ENCODE assay signal across 12 cellular contexts in the genomic region with DNA sequence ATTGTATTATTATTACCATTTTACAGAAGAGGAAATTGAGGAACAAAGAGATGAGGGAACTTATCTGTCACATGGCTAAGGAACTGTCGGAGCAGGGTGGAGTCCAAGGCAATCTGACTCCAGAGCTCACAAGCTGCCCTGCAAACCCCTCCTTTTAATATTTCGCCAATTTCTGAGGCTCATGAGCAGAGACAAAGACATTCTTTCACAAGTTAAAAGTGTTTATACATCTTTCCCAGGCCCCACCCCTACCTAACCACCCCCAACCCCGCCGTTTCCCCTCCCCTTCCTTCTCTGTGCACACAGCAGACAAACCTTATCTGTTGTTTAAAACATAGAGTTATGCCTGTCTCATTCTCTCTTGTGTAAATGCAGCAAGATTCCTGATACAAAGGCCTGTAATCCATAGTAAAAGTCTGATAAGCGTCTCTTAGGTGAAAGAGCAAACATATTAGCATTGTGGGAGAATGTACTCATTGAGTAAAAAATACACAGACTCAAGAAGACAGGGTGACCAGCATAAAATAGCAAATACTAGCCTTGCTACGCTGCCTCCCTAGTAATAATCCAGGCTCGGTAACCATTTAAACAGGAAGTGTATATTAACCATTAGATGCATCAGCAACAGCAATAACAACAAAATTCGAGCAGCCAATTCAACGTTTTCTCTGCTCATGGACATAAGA. TPM values are rescaled to one million over a fixed set of nuclear protein-coding genes. Genes with fewer than 3 reads are reported as not detected.
A peak's percentile ranks its signal among the peaks of the same experiment; 100 is the strongest.
DNase-seq lines count a peak whose midpoint lies in the region; ATAC-seq and TF ChIP-seq lines count a peak whose summit lies in the region.
"Had no signal": no experiment of that assay in that cellular context is flagged by ENCODE, and none has a peak within 500 bp of the region (broad histone marks: within the 10 kb centered on the region; RNA-seq: fewer than 3 reads in every experiment).

No MANE protein-coding gene starts in this region.

- CTCF ChIA-PET in MCF 10A (lab: Yijun Ruan, JAX), result no interaction called here

- no peak for DNase-seq in breast epithelium (ENCODE audit: low spot score in 2 of 2)
- DNase-seq in MCF 10A (ENCODE audit: unreplicated experiment), result no peak
- no peak for DNase-seq in lower lobe of right lung
- no peak for DNase-seq in uterus
- no peak for DNase-seq in NCI-H1930 (lab: John Stamatoyannopoulos, UW)
- DNase-seq in NCI-H2029 (lab: John Stamatoyannopoulos, UW), result no peak
- DNase-seq in mucosa of gallbladder (ENCODE audit: low spot score), result no peak
- DNase-seq: amniotic stem cell, NCI-H510A, T1000 had no signal

- peak overlapping the region; percentile 38 to 55 for H3K27ac ChIP-seq in breast epithelium
- peak overlapping the region; percentile 67 for H3K27ac ChIP-seq in lower lobe of right lung
- H3K27ac ChIP-seq in uterus, result peak overlapping the region; percentile 27 to 47
- H3K27ac ChIP-seq: BLaER1 had no signal

- H3K4me1 ChIP-seq in breast epithelium (no peaks in the 10 kb centered on the region), lower lobe of right lung (peaks cover 42% of the 10 kb centered on the region), uterus (no peaks in the 10 kb centered on the region)

- POLR2A ChIA-PET in MCF 10A (lab: Yijun Ruan, JAX), result no interaction called here

- intact Hi-C loops in breast epithelium (cut with DNase I; ENCODE audit: low total_unique reads), result no loop called here
- intact Hi-C loops in MCF 10A (cut with micrococcal nuclease), result no loop called here
- intact Hi-C loops in lower lobe of right lung (cut with DNase I), result no loop called here
- intact Hi-C loops in uterus (cut with DNase I; ENCODE audit: low total_unique reads), result no loop called here

- H3K4me1 Mint-ChIP-seq in MCF 10A (ENCODE audit: insufficient read depth, unreplicated experiment) (peaks cover 24% of the 10 kb centered on the region), brain (peaks cover 78% of the 10 kb centered on the region)

- H3K9me3 ChIP-seq in breast epithelium (no peaks in the 10 kb centered on the region), lower lobe of right lung (no peaks in the 10 kb centered on the region), uterus (no peaks in the 10 kb centered on the region)
- H3K9me3 ChIP-seq: BLaER1 had no signal

- H3K27ac Mint-ChIP-seq in MCF 10A (ENCODE audit: low read depth, unreplicated experiment), result no peak overlapping the region
- H3K27ac Mint-ChIP-seq in brain, result peak overlapping the region in 4 of 5 experiments; percentile 17 to 73 (median 48)

- no peaks in the 10 kb centered on the region for H3K36me3 Mint-ChIP-seq in MCF 10A (ENCODE audit: insufficient read depth, unreplicated experiment)
- H3K36me3 Mint-ChIP-seq in brain, result peaks cover 10% of the 10 kb centered on the region

- H3K27me3 ChIP-seq in breast epithelium (no peaks in the 10 kb centered on the region), lower lobe of right lung (ENCODE audit: low read depth) (no peaks in the 10 kb centered on the region), uterus (no peaks in the 10 kb centered on the region)
- H3K27me3 ChIP-seq: BLaER1 had no signal

- H3K4me3 ChIP-seq in breast epithelium (no peak overlapping the region), lower lobe of right lung (no peak overlapping the region), uterus (no peak overlapping the region)
- H3K4me3 ChIP-seq: BLaER1 had no signal

- TF ChIP-seq CTCF in breast epithelium (IDR thresholded peaks at IDR 0.05) (no peak), MCF 10A (IDR thresholded peaks at IDR 0.05; ENCODE audit: unreplicated experiment) (no peak), brain (conservative IDR thresholded peaks at IDR 0.05) (no peak), lower lobe of right lung (IDR thresholded peaks at IDR 0.05) (no peak), uterus (IDR thresholded peaks at IDR 0.05) (no peak)

- H3K27me3 Mint-ChIP-seq in MCF 10A (ENCODE audit: insufficient read depth, unreplicated experiment) (no peaks in the 10 kb centered on the region), brain (no peaks in the 10 kb centered on the region)

- H3K36me3 ChIP-seq in breast epithelium (no peaks in the 10 kb centered on the region), lower lobe of right lung (no peaks in the 10 kb centered on the region), uterus (no peaks in the 10 kb centered on the region)
- H3K36me3 ChIP-seq: BLaER1 had no signal

- no peak for TF ChIP-seq POLR2A in breast epithelium (IDR thresholded peaks at IDR 0.05)
- TF ChIP-seq POLR2A in uterus (IDR thresholded peaks at IDR 0.05), result no peak

- no peaks in the 10 kb centered on the region for H3K9me3 Mint-ChIP-seq in MCF 10A (ENCODE audit: unreplicated experiment)
- no peaks in the 10 kb centered on the region for H3K9me3 Mint-ChIP-seq in brain

- ATAC-seq in lower lobe of right lung, result peak; percentile 46 to 79

- H3K4me3 Mint-ChIP-seq in MCF 10A (ENCODE audit: unreplicated experiment) (no peak overlapping the region), brain (peak overlapping the region in 2 of 5 experiments; percentile 5 to 21)

- BruUV-seq in MCF 10A (replicated peaks; lab: Mats Ljungman, UMichigan), result no TSS peak

RNA-seq across cellular contexts. Expression of gene EPHA4, which starts 44.2 kb away (rescaled TPM):
- total RNA-seq in breast epithelium, result 10 to 100 TPM; 12.8 to 44.2 (median 18.6) TPM
- 1.9 and 2.0 TPM in 2 replicates for total RNA-seq in MCF 10A (2022)
- 6.1 TPM for polyA plus RNA-seq in brain (ENCODE audit: insufficient read depth, low read depth, low replicate concordance)
- 13.8 TPM for total RNA-seq in lower lobe of right lung
- 10 to 100 TPM; 45.6 to 84.7 (median 66.8) TPM for total RNA-seq in uterus
- total RNA-seq in mucosa of gallbladder, result 9.0 TPM
